Comparison of ENCODE assay signal across 11 cellular contexts in the genomic region with DNA sequence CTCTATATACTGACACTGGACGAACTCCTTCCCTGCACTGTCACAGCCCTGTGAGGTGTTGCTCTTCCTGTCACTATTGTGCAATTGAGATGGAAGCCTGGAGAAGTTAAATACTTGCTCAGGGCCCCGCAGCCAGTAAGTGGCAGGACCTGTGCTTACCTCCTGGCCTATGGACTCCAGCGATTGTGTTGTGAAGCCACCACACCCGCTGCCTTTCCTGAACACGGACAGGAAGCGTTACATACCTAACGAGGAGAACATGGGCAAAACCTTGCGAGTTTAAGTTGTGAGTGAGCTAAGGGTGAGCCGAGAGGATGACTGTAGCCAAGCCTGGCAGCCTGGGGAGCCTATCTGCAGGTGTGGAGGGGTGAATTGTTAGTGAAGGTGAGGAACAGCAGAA. TPM values are rescaled to one million over a fixed set of nuclear protein-coding genes. Genes with fewer than 3 reads are reported as not detected.
DNase-seq lines count a peak whose midpoint lies in the region; ATAC-seq, FAIRE-seq and TF ChIP-seq lines count a peak whose summit lies in the region.
"Had no signal": no experiment of that assay in that cellular context is flagged by ENCODE, and none has a peak within 500 bp of the region (broad histone marks: within the 10 kb centered on the region; RNA-seq: fewer than 3 reads in every experiment).

No MANE protein-coding gene starts in this region.

- WGBS in right cardiac atrium, result 67% methylated on average over 9 of the region's 9 CpGs
- 17 to 38% methylated on average over 9 of the region's 9 CpGs for WGBS in lung, 2 donors
- 77 to 94% (median 83%) methylated on average over 9 of the region's 9 CpGs for WGBS in ovary, 3 donors

- TF ChIP-seq EP300 in ovary (IDR thresholded peaks at IDR 0.05), result no peak

- H3K9me3 ChIP-seq in right cardiac atrium (ENCODE audit: control insufficient read depth, low read length), result no peaks in the 10 kb centered on the region
- no peaks in the 10 kb centered on the region for H3K9me3 ChIP-seq in lung (ENCODE audit: control insufficient read depth in 2 of 2, insufficient read depth in 1 of 2, low read length in 1 of 2)
- no peaks in the 10 kb centered on the region for H3K9me3 ChIP-seq in ovary
- H3K9me3 ChIP-seq: BE2C had no signal

- no peak for TF ChIP-seq POLR2A in ovary (IDR thresholded peaks at IDR 0.05)

- no peak overlapping the region for H3K4me3 ChIP-seq in right cardiac atrium (ENCODE audit: low read length)
- no peak overlapping the region for H3K4me3 ChIP-seq in bronchial epithelial cell (ENCODE audit: low read depth, low read length)
- no peak overlapping the region for H3K4me3 ChIP-seq in lung
- H3K4me3 ChIP-seq in ovary, result no peak overlapping the region

- H3K36me3 ChIP-seq in bronchial epithelial cell (ENCODE audit: control insufficient read depth, insufficient read depth, low read length) (peaks cover 2% of the 10 kb centered on the region), lung (ENCODE audit: control insufficient read depth in 2 of 2, insufficient read depth in 2 of 2, low read length in 2 of 2) (peaks cover 0 to 6% of the 10 kb centered on the region in 2 donors), ovary (no peaks in the 10 kb centered on the region)
- H3K36me3 ChIP-seq: BE2C had no signal

- intact Hi-C loops in right cardiac atrium (cut with DNase I), result no loop called here
- intact Hi-C loops in left ventricle myocardium superior (cut with micrococcal nuclease), result no loop called here
- intact Hi-C loops in ovary (cut with DNase I), result no loop called here

- no peak for FAIRE-seq in bronchial epithelial cell (lab: Jason Lieb, UNC)

- DNase-seq in right cardiac atrium, result no peak
- DNase-seq in left ventricle myocardium superior, result no peak
- peak; percentile 78 for DNase-seq in bronchial epithelial cell (ENCODE audit: low read depth)
- no peak for DNase-seq in lung (ENCODE audit: low spot score)
- DNase-seq in ovary, result no peak
- no peak for DNase-seq in midbrain (lab: John Stamatoyannopoulos, UW)
- DNase-seq in NCI-H2227 (lab: John Stamatoyannopoulos, UW; ENCODE audit: unreplicated experiment), result no peak
- DNase-seq in NCI-H2029 (lab: John Stamatoyannopoulos, UW), result no peak
- DNase-seq: activated CD8-positive, alpha-beta T cell treated with anti-CD3 and anti-CD28 coated beads for 36 hours; BE2C; nucleus accumbens had no signal

- TF ChIP-seq CTCF in bronchial epithelial cell (IDR thresholded peaks at IDR 0.05; ENCODE audit: insufficient read depth, low read length, severe bottlenecking) (no peak), lung (IDR thresholded peaks at IDR 0.05; ENCODE audit: control extremely low read depth, extremely low read depth) (no peak), ovary (IDR thresholded peaks at IDR 0.05) (no peak)

- ATAC-seq in right cardiac atrium, result peak; percentile 15 to 45
- ATAC-seq in left ventricle myocardium superior, result no peak
- ATAC-seq in lung (ENCODE audit: insufficient read depth, low FRiP score), result peak; percentile 60
- ATAC-seq: activated CD8-positive, alpha-beta T cell treated with anti-CD3 and anti-CD28 coated beads for 36 hours had no signal

- H3K27me3 ChIP-seq in right cardiac atrium (ENCODE audit: control insufficient read depth, insufficient read depth), result no peaks in the 10 kb centered on the region
- no peaks in the 10 kb centered on the region for H3K27me3 ChIP-seq in bronchial epithelial cell (ENCODE audit: control insufficient read depth, insufficient read depth, low read length)
- H3K27me3 ChIP-seq in lung (ENCODE audit: control insufficient read depth, insufficient read depth), result no peaks in the 10 kb centered on the region
- H3K27me3 ChIP-seq in ovary, result no peaks in the 10 kb centered on the region
- H3K27me3 ChIP-seq: BE2C had no signal

- H3K27ac ChIP-seq in right cardiac atrium (ENCODE audit: low read length) (no peak overlapping the region), lung (ENCODE audit: low read depth in 1 of 2, low read length in 1 of 2) (no peak overlapping the region), ovary (no peak overlapping the region)

- H3K4me1 ChIP-seq in right cardiac atrium (ENCODE audit: control insufficient read depth, insufficient read depth, low read length) (no peaks in the 10 kb centered on the region), lung (ENCODE audit: control insufficient read depth in 2 of 2, insufficient read depth in 2 of 2, low read length in 2 of 2) (peaks cover 0 to 4% of the 10 kb centered on the region in 2 donors), ovary (ENCODE audit: insufficient read depth) (peaks cover 1% of the 10 kb centered on the region)
- H3K4me1 ChIP-seq: BE2C had no signal

RNA-seq across cellular contexts. Expression of a gene that starts 26.1 kb away (rescaled TPM):
- 10 to 100 TPM; 21.5 to 42.3 (median 26.0) TPM for total RNA-seq in right cardiac atrium
- polyA plus RNA-seq in right cardiac atrium, result 9.1 TPM
- total RNA-seq in left ventricle myocardium superior, result 7.6 TPM
- 47.7 and 48.5 TPM in 2 replicates for total RNA-seq in bronchial epithelial cell
- 100 to 1,000 TPM in 1 of 2 donors, 10 to 100 TPM in 1; 32.1 to 114 TPM for total RNA-seq in lung
- polyA plus RNA-seq in lung, result 10 to 100 TPM; 21.5 to 67.0 TPM
- total RNA-seq in ovary, result 100 to 1,000 TPM in 3 of 7 donors, 10 to 100 TPM in 4; 37.9 to 188 (median 62.8) TPM
- 100 to 1,000 TPM in 1 of 2 donors, 10 to 100 TPM in 1; 44.3 to 163 TPM for polyA plus RNA-seq in ovary
